Comparison of ENCODE assay signal across 16 cellular contexts in the genomic region with DNA sequence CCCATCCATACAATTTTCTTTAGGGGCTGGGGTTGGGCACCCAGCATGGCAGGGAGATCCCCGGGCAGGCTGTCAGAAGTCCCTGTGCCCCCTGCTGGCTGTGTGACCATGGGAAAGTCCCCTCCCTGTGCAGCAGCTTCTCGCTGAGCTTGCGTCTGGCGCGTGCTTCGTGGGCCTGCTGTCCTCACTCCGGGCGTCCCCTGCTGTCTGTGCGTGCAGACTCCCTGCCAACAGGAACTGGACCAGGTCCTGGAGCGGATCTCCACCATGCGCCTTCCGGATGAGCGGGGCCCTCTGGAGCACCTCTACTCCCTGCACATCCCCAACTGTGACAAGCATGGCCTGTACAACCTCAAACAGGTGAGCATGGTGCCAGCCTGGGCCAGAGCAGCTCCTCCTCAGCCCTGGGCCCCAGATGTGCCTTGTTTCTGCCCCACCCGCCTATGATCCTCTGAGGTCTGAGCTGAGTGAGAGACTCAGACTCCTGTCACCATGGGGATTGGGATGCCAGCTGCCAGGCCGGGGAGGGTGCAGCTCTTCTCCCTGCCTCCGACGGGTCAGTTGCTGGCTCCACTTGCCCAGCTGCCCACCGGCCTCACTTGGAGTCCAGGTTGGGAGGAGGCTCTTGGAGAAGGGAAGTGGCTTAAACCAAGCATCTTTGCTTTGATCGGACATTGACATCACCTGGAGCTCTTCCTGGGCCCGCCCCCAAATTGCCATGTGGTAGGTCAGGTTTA. TPM values are rescaled to one million over a fixed set of nuclear protein-coding genes. Genes with fewer than 3 reads are reported as not detected.
DNase-seq lines count a peak whose midpoint lies in the region; ATAC-seq and TF ChIP-seq lines count a peak whose summit lies in the region.
"Had no signal": no experiment of that assay in that cellular context is flagged by ENCODE, and none has a peak within 500 bp of the region (broad histone marks: within the 10 kb centered on the region; RNA-seq: fewer than 3 reads in every experiment).

No MANE protein-coding gene starts in this region.

- no peaks in the 10 kb centered on the region for H3K9me3 ChIP-seq in MM.1S (replicated peaks; ENCODE audit: insufficient read depth, low read length)
- H3K9me3 ChIP-seq: BLaER1 treated with 17β-estradiol and CSF1 and Interleukin-3, amounts not matched to agents 10 nM and 100 nM; pancreas; suprapubic skin had no signal

- no peaks in the 10 kb centered on the region for H3F3A ChIP-seq in MM.1S (ENCODE audit: insufficient read depth, low read length)

- intact Hi-C loops in activated CD8-positive, alpha-beta T cell treated with anti-CD3 and anti-CD28 coated beads for 36 hours (cut with micrococcal nuclease), result no loop called here

- peaks cover 5% of the 10 kb centered on the region for H3K36me3 Mint-ChIP-seq in activated CD8-positive, alpha-beta T cell treated with anti-CD3 and anti-CD28 coated beads for 36 hours (ENCODE audit: low read depth)
- peaks cover 5% of the 10 kb centered on the region for H3K36me3 Mint-ChIP-seq in activated CD8-positive, alpha-beta T cell treated with anti-CD3 and anti-CD28 coated beads, Interleukin-2, amount 10 ng/mL, durations not matched to agents 7 days and 5 days (ENCODE audit: low read depth)
- H3K36me3 Mint-ChIP-seq: activated naive CD8-positive, alpha-beta T cell had no signal

- H3K4me1 ChIP-seq in MM.1S (ENCODE audit: low read length), result no peaks in the 10 kb centered on the region

- H3K36me3 ChIP-seq in MM.1S (replicated peaks; ENCODE audit: insufficient read depth, low read length), result no peaks in the 10 kb centered on the region
- H3K36me3 ChIP-seq: pancreas, suprapubic skin had no signal

- DNase-seq in activated CD8-positive, alpha-beta T cell treated with anti-CD3 and anti-CD28 coated beads for 36 hours, result peak; percentile 51
- DNase-seq in activated CD8-positive, alpha-beta T cell treated with anti-CD3 and anti-CD28 coated beads, Interleukin-2, amount 10 ng/mL, durations not matched to agents 7 days and 5 days, result no peak
- DNase-seq in MM.1S (no peak), dermis blood vessel endothelial cell (peak; percentile 51), KBM-7 (no peak)
- peak; percentile 39 for DNase-seq in stimulated activated CD8-positive, alpha-beta memory T cell treated with anti-CD3 and anti-CD28 coated beads, Interleukin-4, amount 100 ng/mL, for 48 hours
- DNase-seq in NK-92 treated with Interleukin-12 subunit alpha and Interleukin-12 subunit beta, amount 100 ng/mL, for 24 hours (lab: John Stamatoyannopoulos, UW), result no peak
- DNase-seq: activated CD8-positive, alpha-beta memory T cell treated with anti-CD3 and anti-CD28 coated beads for 24 hours; glutamatergic neuron; NCI-H1105 had no signal

- H3K4me2 ChIP-seq in MM.1S (ENCODE audit: low read depth, low read length), result no peak overlapping the region

- H3K9ac ChIP-seq in MM.1S (ENCODE audit: low read length), result no peak overlapping the region
- H3K9ac ChIP-seq: BLaER1 treated with 17β-estradiol and CSF1 and Interleukin-3, amounts not matched to agents 10 nM and 100 nM had no signal

- H3K27me3 Mint-ChIP-seq in activated CD8-positive, alpha-beta T cell treated with anti-CD3 and anti-CD28 coated beads for 36 hours, result no peaks in the 10 kb centered on the region
- H3K27me3 Mint-ChIP-seq in activated CD8-positive, alpha-beta T cell treated with anti-CD3 and anti-CD28 coated beads, Interleukin-2, amount 10 ng/mL, durations not matched to agents 7 days and 5 days (ENCODE audit: low read depth), result no peaks in the 10 kb centered on the region
- H3K27me3 Mint-ChIP-seq: activated naive CD8-positive, alpha-beta T cell had no signal

- H3K27ac ChIP-seq in MM.1S (ENCODE audit: low read length), result no peak overlapping the region
- H3K27ac ChIP-seq: BLaER1 treated with 17β-estradiol and CSF1 and Interleukin-3, amounts not matched to agents 10 nM and 100 nM; suprapubic skin had no signal

- no peaks in the 10 kb centered on the region for H3K9me2 ChIP-seq in MM.1S (replicated peaks; ENCODE audit: insufficient read depth, low read length)

- H2AFZ ChIP-seq in MM.1S (ENCODE audit: low read length), result no peak overlapping the region

- no peaks in the 10 kb centered on the region for H3K4me1 Mint-ChIP-seq in activated CD8-positive, alpha-beta T cell treated with anti-CD3 and anti-CD28 coated beads for 36 hours (ENCODE audit: low read depth)
- peaks cover 2% of the 10 kb centered on the region for H3K4me1 Mint-ChIP-seq in activated CD8-positive, alpha-beta T cell treated with anti-CD3 and anti-CD28 coated beads, Interleukin-2, amount 10 ng/mL, durations not matched to agents 7 days and 5 days (ENCODE audit: low read depth)

- H3K4me3 ChIP-seq in MM.1S (ENCODE audit: low read length), result no peak overlapping the region
- H3K4me3 ChIP-seq: BLaER1 treated with 17β-estradiol and CSF1 and Interleukin-3, amounts not matched to agents 10 nM and 100 nM; pancreas; suprapubic skin had no signal

- H3K79me2 ChIP-seq in MM.1S (ENCODE audit: low read length), result no peaks in the 10 kb centered on the region

- CTCF ChIA-PET in activated CD8-positive, alpha-beta T cell treated with anti-CD3 and anti-CD28 coated beads for 36 hours (lab: Charles Lee), result interaction anchor here (0.6 to 12.7 kb wide), 5 partner anchors 9 to 603 kb away, joined by 3 to 311 read pairs (median 3); no protein-coding TSS in a partner anchor
- CTCF ChIA-PET in activated CD8-positive, alpha-beta T cell treated with anti-CD3 and anti-CD28 coated beads, Interleukin-2, amount 10 ng/mL, durations not matched to agents 7 days and 5 days (lab: Charles Lee), result interaction anchor here (0.8 to 12.7 kb wide), 4 partner anchors 8 to 141 kb away, joined by 3 to 336 read pairs (median 4); no protein-coding TSS in a partner anchor

- H3K27ac Mint-ChIP-seq in activated CD8-positive, alpha-beta T cell treated with anti-CD3 and anti-CD28 coated beads for 36 hours, result no peak overlapping the region
- no peak overlapping the region for H3K27ac Mint-ChIP-seq in activated CD8-positive, alpha-beta T cell treated with anti-CD3 and anti-CD28 coated beads, Interleukin-2, amount 10 ng/mL, durations not matched to agents 7 days and 5 days
- H3K27ac Mint-ChIP-seq: activated naive CD8-positive, alpha-beta T cell had no signal

- no peaks in the 10 kb centered on the region for H4K20me1 ChIP-seq in MM.1S (ENCODE audit: insufficient read depth, low read length)

- no peaks in the 10 kb centered on the region for H3K27me3 ChIP-seq in MM.1S (replicated peaks; ENCODE audit: insufficient read depth, low read length)
- H3K27me3 ChIP-seq: pancreas, suprapubic skin had no signal

- TF ChIP-seq CTCF in activated CD8-positive, alpha-beta T cell treated with anti-CD3 and anti-CD28 coated beads for 36 hours (IDR thresholded peaks at IDR 0.05), result peak; percentile 23
- TF ChIP-seq CTCF in MM.1S (IDR thresholded peaks at IDR 0.05; ENCODE audit: low read length), result 0 out of 2 replicates have a peak, but pooled peaks have one; percentile 6

- in situ Hi-C loops in KBM-7 (cut with MboI; ENCODE audit: low pct_unique_long_range_greater_than_20kb, low sequenced_read_pairs), result loop anchor here (10.0 kb wide), 1 partner anchor 137 kb away; no protein-coding TSS in a partner anchor

- POLR2A ChIA-PET in activated CD8-positive, alpha-beta T cell treated with anti-CD3 and anti-CD28 coated beads for 36 hours (lab: Charles Lee), result interaction anchor here (0.9 kb wide), 1 partner anchor 10 kb away, joined by 3 read pairs; no protein-coding TSS in a partner anchor
- POLR2A ChIA-PET in activated CD8-positive, alpha-beta T cell treated with anti-CD3 and anti-CD28 coated beads, Interleukin-2, amount 10 ng/mL, durations not matched to agents 7 days and 5 days (lab: Charles Lee), result interaction anchor here (0.5 kb wide), 1 partner anchor 26 kb away, joined by 3 read pairs; no protein-coding TSS in a partner anchor

- no peak for ATAC-seq in activated CD8-positive, alpha-beta T cell treated with anti-CD3 and anti-CD28 coated beads for 36 hours
- no peak for ATAC-seq in activated CD8-positive, alpha-beta T cell treated with anti-CD3 and anti-CD28 coated beads, Interleukin-2, amount 10 ng/mL, durations not matched to agents 7 days and 5 days
- no peak for ATAC-seq in GM18498 (IDR thresholded peaks at IDR 0.05; ENCODE audit: unreplicated experiment)
- ATAC-seq: left lobe of liver had no signal

- H3K9me3 Mint-ChIP-seq in activated CD8-positive, alpha-beta T cell treated with anti-CD3 and anti-CD28 coated beads for 36 hours, result no peaks in the 10 kb centered on the region
- no peaks in the 10 kb centered on the region for H3K9me3 Mint-ChIP-seq in activated CD8-positive, alpha-beta T cell treated with anti-CD3 and anti-CD28 coated beads, Interleukin-2, amount 10 ng/mL, durations not matched to agents 7 days and 5 days (ENCODE audit: insufficient read depth)

- no peak overlapping the region for H3K4me3 Mint-ChIP-seq in activated CD8-positive, alpha-beta T cell treated with anti-CD3 and anti-CD28 coated beads for 36 hours
- H3K4me3 Mint-ChIP-seq in activated CD8-positive, alpha-beta T cell treated with anti-CD3 and anti-CD28 coated beads, Interleukin-2, amount 10 ng/mL, durations not matched to agents 7 days and 5 days, result no peak overlapping the region
- H3K4me3 Mint-ChIP-seq: activated naive CD8-positive, alpha-beta T cell had no signal

RNA-seq across cellular contexts. Expression of gene IGFBP2, which starts 28.6 kb away (rescaled TPM):
- total RNA-seq in activated CD8-positive, alpha-beta T cell treated with anti-CD3 and anti-CD28 coated beads for 36 hours, result 100 to 1,000 TPM; 123 to 124 TPM
- 10 to 100 TPM; 74.7 to 75.5 TPM for total RNA-seq in activated CD8-positive, alpha-beta T cell treated with anti-CD3 and anti-CD28 coated beads, Interleukin-2, amount 10 ng/mL, durations not matched to agents 7 days and 5 days
- 159 and 263 TPM in 2 replicates for total RNA-seq in dermis blood vessel endothelial cell

RNA-seq across cellular contexts. Expression of gene IGFBP5, which starts 33.5 kb away (rescaled TPM):
- total RNA-seq in activated CD8-positive, alpha-beta T cell treated with anti-CD3 and anti-CD28 coated beads for 36 hours, result not detected
- total RNA-seq in activated CD8-positive, alpha-beta T cell treated with anti-CD3 and anti-CD28 coated beads, Interleukin-2, amount 10 ng/mL, durations not matched to agents 7 days and 5 days, result under 1 TPM; 0.08 to 0.18 TPM
- 0.65 and 6.1 TPM in 2 replicates for total RNA-seq in dermis blood vessel endothelial cell

Comparison
In these comparisons a context has a peak if more than half of its experiments do, and no peak if none do; other contexts are left out.
1. DNase-seq: peak in activated CD8-positive, alpha-beta T cell treated with anti-CD3 and anti-CD28 coated beads for 36 hours (single experiment), dermis blood vessel endothelial cell (single experiment) and stimulated activated CD8-positive, alpha-beta memory T cell treated with anti-CD3 and anti-CD28 coated beads, Interleukin-4, amount 100 ng/mL, for 48 hours (single experiment); none in activated CD8-positive, alpha-beta T cell treated with anti-CD3 and anti-CD28 coated beads, Interleukin-2, amount 10 ng/mL, durations not matched to agents 7 days and 5 days (single experiment), MM.1S (single experiment), NK-92 treated with Interleukin-12 subunit alpha and Interleukin-12 subunit beta, amount 100 ng/mL, for 24 hours (single experiment) and KBM-7 (single experiment).